Comparison of ENCODE assay signal across 1 cellular context in the genomic region with DNA sequence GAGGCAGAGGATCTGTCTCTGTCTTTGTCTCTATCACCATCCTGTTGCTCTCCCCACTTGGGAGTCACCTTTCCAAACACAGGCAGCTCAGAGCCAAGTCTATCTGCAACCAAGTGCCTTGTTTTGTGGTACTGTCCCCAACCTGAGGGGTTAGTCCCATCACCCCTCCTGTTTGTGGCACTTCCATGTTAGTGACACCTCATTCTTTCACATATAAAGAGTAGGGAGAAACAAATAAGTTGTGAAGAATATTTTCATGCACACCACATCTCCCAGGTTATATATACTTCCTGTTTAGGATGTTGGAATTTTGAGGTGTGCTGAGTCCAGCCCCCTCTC.
TF ChIP-seq lines count a peak whose summit lies in the region.

No MANE protein-coding gene starts in this region.

TF ChIP-seq in K562, 482 proteins besides CTCF, POLR2A, EP300 and RAD21 (continued from another document):
- TF ChIP-seq, protein P1, sequence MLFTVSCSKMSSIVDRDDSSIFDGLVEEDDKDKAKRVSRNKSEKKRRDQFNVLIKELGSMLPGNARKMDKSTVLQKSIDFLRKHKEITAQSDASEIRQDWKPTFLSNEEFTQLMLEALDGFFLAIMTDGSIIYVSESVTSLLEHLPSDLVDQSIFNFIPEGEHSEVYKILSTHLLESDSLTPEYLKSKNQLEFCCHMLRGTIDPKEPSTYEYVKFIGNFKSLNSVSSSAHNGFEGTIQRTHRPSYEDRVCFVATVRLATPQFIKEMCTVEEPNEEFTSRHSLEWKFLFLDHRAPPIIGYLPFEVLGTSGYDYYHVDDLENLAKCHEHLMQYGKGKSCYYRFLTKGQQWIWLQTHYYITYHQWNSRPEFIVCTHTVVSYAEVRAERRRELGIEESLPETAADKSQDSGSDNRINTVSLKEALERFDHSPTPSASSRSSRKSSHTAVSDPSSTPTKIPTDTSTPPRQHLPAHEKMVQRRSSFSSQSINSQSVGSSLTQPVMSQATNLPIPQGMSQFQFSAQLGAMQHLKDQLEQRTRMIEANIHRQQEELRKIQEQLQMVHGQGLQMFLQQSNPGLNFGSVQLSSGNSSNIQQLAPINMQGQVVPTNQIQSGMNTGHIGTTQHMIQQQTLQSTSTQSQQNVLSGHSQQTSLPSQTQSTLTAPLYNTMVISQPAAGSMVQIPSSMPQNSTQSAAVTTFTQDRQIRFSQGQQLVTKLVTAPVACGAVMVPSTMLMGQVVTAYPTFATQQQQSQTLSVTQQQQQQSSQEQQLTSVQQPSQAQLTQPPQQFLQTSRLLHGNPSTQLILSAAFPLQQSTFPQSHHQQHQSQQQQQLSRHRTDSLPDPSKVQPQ (CRISPR knock-in tag; IDR thresholded peaks at IDR 0.05; ENCODE audit: borderline replicate concordance) = no peak
- peak; percentile 51 for TF ChIP-seq BCOR (IDR thresholded peaks at IDR 0.05)
- TF ChIP-seq ZBED1 (IDR thresholded peaks at IDR 0.05) = peak; percentile 35; the same call in 1 of the 2 replicates
- TF ChIP-seq POLR2B (IDR thresholded peaks at IDR 0.05; ENCODE audit: low read depth, partially characterized antibody) = peak; percentile 1
- TF ChIP-seq SUPT5H (IDR thresholded peaks at IDR 0.05) = 0 out of 2 replicates have a peak, but pooled peaks have one; percentile 24
- no peak for TF ChIP-seq ZNF347 (CRISPR knock-in tag; IDR thresholded peaks at IDR 0.05; ENCODE audit: low read depth)
- TF ChIP-seq ZNF24 (IDR thresholded peaks at IDR 0.05) = no peak
- no peak for TF ChIP-seq TCF7 (IDR thresholded peaks at IDR 0.05; ENCODE audit: borderline replicate concordance)
- no peak for TF ChIP-seq ZFP36 (IDR thresholded peaks at IDR 0.05; ENCODE audit: low read depth, low read length, partially characterized antibody)
- TF ChIP-seq, protein P2, sequence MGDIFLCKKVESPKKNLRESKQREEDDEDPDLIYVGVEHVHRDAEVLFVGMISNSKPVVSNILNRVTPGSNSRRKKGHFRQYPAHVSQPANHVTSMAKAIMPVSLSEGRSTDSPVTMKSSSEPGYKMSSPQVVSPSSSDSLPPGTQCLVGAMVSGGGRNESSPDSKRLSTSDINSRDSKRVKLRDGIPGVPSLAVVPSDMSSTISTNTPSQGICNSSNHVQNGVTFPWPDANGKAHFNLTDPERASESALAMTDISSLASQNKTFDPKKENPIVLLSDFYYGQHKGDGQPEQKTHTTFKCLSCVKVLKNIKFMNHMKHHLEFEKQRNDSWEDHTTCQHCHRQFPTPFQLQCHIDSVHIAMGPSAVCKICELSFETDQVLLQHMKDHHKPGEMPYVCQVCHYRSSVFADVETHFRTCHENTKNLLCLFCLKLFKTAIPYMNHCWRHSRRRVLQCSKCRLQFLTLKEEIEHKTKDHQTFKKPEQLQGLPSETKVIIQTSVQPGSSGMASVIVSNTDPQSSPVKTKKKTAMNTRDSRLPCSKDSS (IDR thresholded peaks at IDR 0.05; ENCODE audit: low read depth, partially characterized antibody) = no peak
- TF ChIP-seq KLF16 (IDR thresholded peaks at IDR 0.05) = no peak
- TF ChIP-seq ZNF12 (CRISPR knock-in tag; IDR thresholded peaks at IDR 0.05) = no peak
- TF ChIP-seq BRCA1 (IDR thresholded peaks at IDR 0.05) = no peak
- TF ChIP-seq BRCA1 (CRISPR knock-in tag; IDR thresholded peaks at IDR 0.05) = no peak
- TF ChIP-seq KAT7 (CRISPR knock-in tag; IDR thresholded peaks at IDR 0.05; ENCODE audit: borderline replicate concordance) = no peak
- TF ChIP-seq, protein P3, sequence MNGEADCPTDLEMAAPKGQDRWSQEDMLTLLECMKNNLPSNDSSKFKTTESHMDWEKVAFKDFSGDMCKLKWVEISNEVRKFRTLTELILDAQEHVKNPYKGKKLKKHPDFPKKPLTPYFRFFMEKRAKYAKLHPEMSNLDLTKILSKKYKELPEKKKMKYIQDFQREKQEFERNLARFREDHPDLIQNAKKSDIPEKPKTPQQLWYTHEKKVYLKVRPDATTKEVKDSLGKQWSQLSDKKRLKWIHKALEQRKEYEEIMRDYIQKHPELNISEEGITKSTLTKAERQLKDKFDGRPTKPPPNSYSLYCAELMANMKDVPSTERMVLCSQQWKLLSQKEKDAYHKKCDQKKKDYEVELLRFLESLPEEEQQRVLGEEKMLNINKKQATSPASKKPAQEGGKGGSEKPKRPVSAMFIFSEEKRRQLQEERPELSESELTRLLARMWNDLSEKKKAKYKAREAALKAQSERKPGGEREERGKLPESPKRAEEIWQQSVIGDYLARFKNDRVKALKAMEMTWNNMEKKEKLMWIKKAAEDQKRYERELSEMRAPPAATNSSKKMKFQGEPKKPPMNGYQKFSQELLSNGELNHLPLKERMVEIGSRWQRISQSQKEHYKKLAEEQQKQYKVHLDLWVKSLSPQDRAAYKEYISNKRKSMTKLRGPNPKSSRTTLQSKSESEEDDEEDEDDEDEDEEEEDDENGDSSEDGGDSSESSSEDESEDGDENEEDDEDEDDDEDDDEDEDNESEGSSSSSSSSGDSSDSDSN (IDR thresholded peaks at IDR 0.05; ENCODE audit: borderline replicate concordance in 1 of 2, low read depth in 2 of 2, low read length in 2 of 2) = peak in 1 of 2 experiments; percentile 68; a peak in 1 of 4 replicates
- TF ChIP-seq, protein P4, sequence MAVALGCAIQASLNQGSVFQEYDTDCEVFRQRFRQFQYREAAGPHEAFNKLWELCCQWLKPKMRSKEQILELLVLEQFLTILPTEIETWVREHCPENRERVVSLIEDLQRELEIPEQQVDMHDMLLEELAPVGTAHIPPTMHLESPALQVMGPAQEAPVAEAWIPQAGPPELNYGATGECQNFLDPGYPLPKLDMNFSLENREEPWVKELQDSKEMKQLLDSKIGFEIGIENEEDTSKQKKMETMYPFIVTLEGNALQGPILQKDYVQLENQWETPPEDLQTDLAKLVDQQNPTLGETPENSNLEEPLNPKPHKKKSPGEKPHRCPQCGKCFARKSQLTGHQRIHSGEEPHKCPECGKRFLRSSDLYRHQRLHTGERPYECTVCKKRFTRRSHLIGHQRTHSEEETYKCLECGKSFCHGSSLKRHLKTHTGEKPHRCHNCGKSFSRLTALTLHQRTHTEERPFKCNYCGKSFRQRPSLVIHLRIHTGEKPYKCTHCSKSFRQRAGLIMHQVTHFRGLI (CRISPR knock-in tag; IDR thresholded peaks at IDR 0.05) = no peak
- TF ChIP-seq RCOR1 (IDR thresholded peaks at IDR 0.05; ENCODE audit: borderline replicate concordance in 1 of 2, low read depth in 2 of 2, low read length in 2 of 2) = peak in 1 of 2 experiments; percentile 47; a peak in 1 of 4 replicates
- TF ChIP-seq SNRNP70 (optimal IDR thresholded peaks at IDR 0.05; ENCODE audit: low read depth, low read length) = no peak
- no peak for TF ChIP-seq FOXP4 (CRISPR knock-in tag; IDR thresholded peaks at IDR 0.05; ENCODE audit: borderline replicate concordance)
- no peak for TF ChIP-seq BHLHE40 (IDR thresholded peaks at IDR 0.05; ENCODE audit: low read length)
- no peak for TF ChIP-seq CXXC5 (CRISPR knock-in tag; IDR thresholded peaks at IDR 0.05)
- TF ChIP-seq, protein P5, sequence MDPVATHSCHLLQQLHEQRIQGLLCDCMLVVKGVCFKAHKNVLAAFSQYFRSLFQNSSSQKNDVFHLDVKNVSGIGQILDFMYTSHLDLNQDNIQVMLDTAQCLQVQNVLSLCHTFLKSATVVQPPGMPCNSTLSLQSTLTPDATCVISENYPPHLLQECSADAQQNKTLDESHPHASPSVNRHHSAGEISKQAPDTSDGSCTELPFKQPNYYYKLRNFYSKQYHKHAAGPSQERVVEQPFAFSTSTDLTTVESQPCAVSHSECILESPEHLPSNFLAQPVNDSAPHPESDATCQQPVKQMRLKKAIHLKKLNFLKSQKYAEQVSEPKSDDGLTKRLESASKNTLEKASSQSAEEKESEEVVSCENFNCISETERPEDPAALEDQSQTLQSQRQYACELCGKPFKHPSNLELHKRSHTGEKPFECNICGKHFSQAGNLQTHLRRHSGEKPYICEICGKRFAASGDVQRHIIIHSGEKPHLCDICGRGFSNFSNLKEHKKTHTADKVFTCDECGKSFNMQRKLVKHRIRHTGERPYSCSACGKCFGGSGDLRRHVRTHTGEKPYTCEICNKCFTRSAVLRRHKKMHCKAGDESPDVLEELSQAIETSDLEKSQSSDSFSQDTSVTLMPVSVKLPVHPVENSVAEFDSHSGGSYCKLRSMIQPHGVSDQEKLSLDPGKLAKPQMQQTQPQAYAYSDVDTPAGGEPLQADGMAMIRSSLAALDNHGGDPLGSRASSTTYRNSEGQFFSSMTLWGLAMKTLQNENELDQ (CRISPR knock-in tag; IDR thresholded peaks at IDR 0.05; ENCODE audit: borderline replicate concordance) = no peak
- no peak for TF ChIP-seq ZNF253 (CRISPR knock-in tag; conservative IDR thresholded peaks at IDR 0.05)
- TF ChIP-seq MAZ (CRISPR knock-in tag; conservative IDR thresholded peaks at IDR 0.05 in 1 of 2, IDR thresholded peaks at IDR 0.05 in 1 of 2) = 0 out of 4 replicates have a peak, but pooled peaks of 1 of the 2 experiments have one; percentile 7
- peak; percentile 16 for TF ChIP-seq HDAC3 (IDR thresholded peaks at IDR 0.05; ENCODE audit: borderline replicate concordance, partially characterized antibody)
- peak; percentile 2 for TF ChIP-seq SMAD1 (IDR thresholded peaks at IDR 0.05; ENCODE audit: low read depth, low read length, partially characterized antibody)
- TF ChIP-seq CBFB (CRISPR knock-in tag; IDR thresholded peaks at IDR 0.05) = no peak
- no peak for TF ChIP-seq NEUROD1 (IDR thresholded peaks at IDR 0.05; ENCODE audit: borderline replicate concordance, low read depth, low read length, partially characterized antibody)
- TF ChIP-seq CBX3 (IDR thresholded peaks at IDR 0.05; ENCODE audit: borderline replicate concordance in 1 of 2, low read length in 2 of 2) = peak in 1 of 2 experiments; percentile 15; a peak in 1 of 3 replicates
- TF ChIP-seq GATAD2B (IDR thresholded peaks at IDR 0.05; ENCODE audit: borderline replicate concordance) = no peak
- TF ChIP-seq YBX1 (IDR thresholded peaks at IDR 0.05) = no peak
